Comparison of ENCODE assay signal across 22 cellular contexts in genomic region chr1:17525065-17525464, GRCh38.
"Had no signal": no experiment of that assay in that cellular context is flagged by ENCODE, and none has a peak within 500 bp of the region (broad histone marks: within the 10 kb centered on the region; RNA-seq: fewer than 3 reads in every experiment).

No MANE protein-coding gene starts in this region.

- H3K27ac ChIP-seq: coronary artery, gastroesophageal sphincter, left ventricle myocardium inferior, lower lobe of right lung, upper lobe of left lung, uterus had no signal

- H3K9me3 Mint-ChIP-seq: endodermal cell; memory B cell; mesothelial cell of epicardium; natural killer cell; stimulated activated naive B cell treated with anti-CD40 and anti-IgM and Interleukin-4, amounts not matched to agents 10 μg/mL and 1 μg/mL and 100 μg/mL, for 72 hours; stimulated activated naive CD8-positive, alpha-beta T cell treated with anti-CD3 and anti-CD28 coated beads, Interleukin-15, amount 100 ng/mL, for 72 hours had no signal

- DNase-seq: effector CD4-positive, alpha-beta T cell; endodermal cell; erythroblast; glutamatergic neuron; islet precursor cell; left ventricle myocardium inferior; lower lobe of right lung; natural killer cell; spleen; stimulated activated CD4-positive, alpha-beta T cell treated with anti-CD3 and anti-CD28 coated beads, Interleukin-15, amount 100 ng/mL, for 24 hours; stimulated activated CD4-positive, alpha-beta T cell treated with anti-CD3 and anti-CD28 coated beads, Interleukin-1b, Interleukin-23, amount 100 ng/mL, for 48 hours; stimulated activated CD4-positive, alpha-beta T cell treated with anti-CD3 and anti-CD28 coated beads, Interleukin-4, amount 100 ng/mL, for 4 hours; stimulated activated naive B cell treated with anti-CD40 and anti-IgM and Interleukin-4, amounts not matched to agents 10 μg/mL and 1 μg/mL and 100 μg/mL, for 72 hours; stimulated activated naive CD8-positive, alpha-beta T cell treated with anti-CD3 and anti-CD28 coated beads, Interleukin-15, amount 100 ng/mL, for 72 hours; substantia nigra; upper lobe of left lung; uterus had no signal

- ATAC-seq: gastroesophageal sphincter; lower lobe of right lung; natural killer cell; sciatic nerve; stimulated activated naive B cell treated with anti-CD40 and anti-IgM and Interleukin-4, amounts not matched to agents 10 μg/mL and 1 μg/mL and 100 μg/mL, for 72 hours; stimulated activated naive CD8-positive, alpha-beta T cell treated with anti-CD3 and anti-CD28 coated beads, Interleukin-15, amount 100 ng/mL, for 72 hours had no signal

- H3K4me1 ChIP-seq: lower lobe of right lung, upper lobe of left lung had no signal

- H3K27me3 ChIP-seq: gastroesophageal sphincter, upper lobe of left lung, uterus had no signal

- H3K36me3 ChIP-seq: gastroesophageal sphincter, left ventricle myocardium inferior, lower lobe of right lung, spleen, upper lobe of left lung, uterus had no signal

- H3K36me3 Mint-ChIP-seq: memory B cell; mesothelial cell of epicardium; natural killer cell; stimulated activated naive B cell treated with anti-CD40 and anti-IgM and Interleukin-4, amounts not matched to agents 10 μg/mL and 1 μg/mL and 100 μg/mL, for 72 hours had no signal

- H3K27ac Mint-ChIP-seq: endodermal cell; memory B cell; mesothelial cell of epicardium; natural killer cell; stimulated activated naive B cell treated with anti-CD40 and anti-IgM and Interleukin-4, amounts not matched to agents 10 μg/mL and 1 μg/mL and 100 μg/mL, for 72 hours; stimulated activated naive CD8-positive, alpha-beta T cell treated with anti-CD3 and anti-CD28 coated beads, Interleukin-15, amount 100 ng/mL, for 72 hours had no signal

- H3K9me3 ChIP-seq: gastroesophageal sphincter, left ventricle myocardium inferior, lower lobe of right lung, spleen, upper lobe of left lung, uterus had no signal

- H3K4me1 Mint-ChIP-seq: natural killer cell; stimulated activated naive B cell treated with anti-CD40 and anti-IgM and Interleukin-4, amounts not matched to agents 10 μg/mL and 1 μg/mL and 100 μg/mL, for 72 hours; stimulated activated naive CD8-positive, alpha-beta T cell treated with anti-CD3 and anti-CD28 coated beads, Interleukin-15, amount 100 ng/mL, for 72 hours had no signal

- H3K4me3 ChIP-seq: coronary artery, gastroesophageal sphincter, left ventricle myocardium inferior, lower lobe of right lung, spleen, upper lobe of left lung, uterus had no signal

- H3K4me3 Mint-ChIP-seq: endodermal cell; memory B cell; mesothelial cell of epicardium; natural killer cell; stimulated activated naive B cell treated with anti-CD40 and anti-IgM and Interleukin-4, amounts not matched to agents 10 μg/mL and 1 μg/mL and 100 μg/mL, for 72 hours; stimulated activated naive CD8-positive, alpha-beta T cell treated with anti-CD3 and anti-CD28 coated beads, Interleukin-15, amount 100 ng/mL, for 72 hours had no signal
